ENCODE assay signal across 26 cellular contexts in the genomic region with DNA sequence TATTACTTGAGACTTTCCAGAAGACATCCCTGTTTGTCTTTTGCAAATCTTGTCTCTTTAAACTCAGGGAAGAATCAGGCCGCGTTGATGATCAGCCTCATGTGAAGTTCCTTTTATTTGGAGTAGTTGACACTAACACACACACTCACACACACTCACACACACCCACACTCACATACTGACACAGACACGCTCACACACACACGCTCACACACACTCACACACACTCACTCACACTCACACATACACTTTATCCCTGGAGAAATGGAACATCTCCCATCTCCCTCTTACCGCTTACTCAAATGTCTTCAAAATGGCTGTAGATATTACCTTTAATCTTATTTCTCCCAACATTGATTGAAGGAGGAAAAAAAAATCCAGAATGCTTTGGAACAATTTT.
"Had no signal": no experiment of that assay in that cellular context is flagged by ENCODE, and none has a peak within 500 bp of the region (broad histone marks: within the 10 kb centered on the region; RNA-seq: fewer than 3 reads in every experiment).

No MANE protein-coding gene starts in this region.

- ATAC-seq: heart right ventricle; mucosa of descending colon; naive thymus-derived CD4-positive, alpha-beta T cell; natural killer cell treated with Interleukin-12 subunit alpha and Interleukin-12 subunit beta and Interleukin-15 and Interleukin-18, amount 100 ng/mL, for 72 hours; pancreas; right cardiac atrium; upper lobe of right lung had no signal

- H3K27me3 ChIP-seq: heart right ventricle, hepatocyte, pancreas, sigmoid colon, suprapubic skin, tibial artery, upper lobe of right lung had no signal

- H3K4me1 Mint-ChIP-seq: naive thymus-derived CD4-positive, alpha-beta T cell had no signal

- H3K4me2 ChIP-seq: hepatocyte had no signal

- H3K4me3 Mint-ChIP-seq: naive thymus-derived CD4-positive, alpha-beta T cell; natural killer cell treated with Interleukin-12 subunit alpha and Interleukin-12 subunit beta and Interleukin-15 and Interleukin-18, amount 100 ng/mL, for 72 hours; stimulated activated naive CD8-positive, alpha-beta T cell treated with anti-CD3 and anti-CD28 coated beads, Interleukin-15, Interleukin-2, amounts not matched to agents 100 ng/mL and 50 ng/mL, for 24 hours had no signal

- H3K4me1 ChIP-seq: left ventricle myocardium inferior, pancreas, prostate gland, sigmoid colon, suprapubic skin, tibial artery, upper lobe of right lung had no signal

- DNase-seq: heart right ventricle; islet precursor cell; left ventricle myocardium inferior; midbrain; mucosa of descending colon; naive thymus-derived CD4-positive, alpha-beta T cell; pancreas; posterior cingulate gyrus; retina; right cardiac atrium; sigmoid colon; small intestine; stimulated activated CD4-positive, alpha-beta T cell treated with anti-CD3 and anti-CD28 coated beads, Interleukin-1b, Interleukin-23, amount 100 ng/mL, for 48 hours; stimulated activated CD4-positive, alpha-beta T cell treated with anti-CD3 and anti-CD28 coated beads, Interleukin-2, amount 100 ng/mL, for 48 hours; stimulated activated naive CD4-positive, alpha-beta T cell; tibial artery; trophoblast cell; upper lobe of right lung had no signal

- H3K27ac ChIP-seq: heart right ventricle, hepatocyte, left ventricle myocardium inferior, pancreas, prostate gland, sigmoid colon, suprapubic skin, thoracic aorta, tibial artery, upper lobe of right lung had no signal

- H3K9me3 Mint-ChIP-seq: naive thymus-derived CD4-positive, alpha-beta T cell; natural killer cell treated with Interleukin-12 subunit alpha and Interleukin-12 subunit beta and Interleukin-15 and Interleukin-18, amount 100 ng/mL, for 72 hours; stimulated activated naive CD8-positive, alpha-beta T cell treated with anti-CD3 and anti-CD28 coated beads, Interleukin-15, Interleukin-2, amounts not matched to agents 100 ng/mL and 50 ng/mL, for 24 hours had no signal

- H3K4me3 ChIP-seq: heart right ventricle, hepatocyte, left ventricle myocardium inferior, lung, mucosa of descending colon, pancreas, prostate gland, sigmoid colon, suprapubic skin, thoracic aorta, tibial artery, upper lobe of right lung had no signal

- H3K9me3 ChIP-seq: heart right ventricle, left ventricle myocardium inferior, mucosa of descending colon, pancreas, prostate gland, sigmoid colon, suprapubic skin, thoracic aorta, tibial artery, upper lobe of right lung had no signal

- FAIRE-seq: pancreas, small intestine, urothelium cell line had no signal

- H3K79me2 ChIP-seq: hepatocyte had no signal

- H3K27ac Mint-ChIP-seq: naive thymus-derived CD4-positive, alpha-beta T cell; natural killer cell treated with Interleukin-12 subunit alpha and Interleukin-12 subunit beta and Interleukin-15 and Interleukin-18, amount 100 ng/mL, for 72 hours; stimulated activated naive CD8-positive, alpha-beta T cell treated with anti-CD3 and anti-CD28 coated beads, Interleukin-15, Interleukin-2, amounts not matched to agents 100 ng/mL and 50 ng/mL, for 24 hours had no signal

- H2AFZ ChIP-seq: hepatocyte had no signal

- H3K36me3 ChIP-seq: heart right ventricle, left ventricle myocardium inferior, pancreas, prostate gland, sigmoid colon, suprapubic skin, thoracic aorta, tibial artery, upper lobe of right lung had no signal

- H3K36me3 Mint-ChIP-seq: naive thymus-derived CD4-positive, alpha-beta T cell; natural killer cell treated with Interleukin-12 subunit alpha and Interleukin-12 subunit beta and Interleukin-15 and Interleukin-18, amount 100 ng/mL, for 72 hours had no signal
